Comparison of ENCODE assay signal across 36 cellular contexts in genomic region chr6:87082160-87082721, GRCh38. TPM values are rescaled to one million over a fixed set of nuclear protein-coding genes. Genes with fewer than 3 reads are reported as not detected.
DNase-seq lines count a peak whose midpoint lies in the region; ATAC-seq, FAIRE-seq and TF ChIP-seq lines count a peak whose summit lies in the region.
"Had no signal": no experiment of that assay in that cellular context is flagged by ENCODE, and none has a peak within 500 bp of the region (broad histone marks: within the 10 kb centered on the region; RNA-seq: fewer than 3 reads in every experiment).

No MANE protein-coding gene starts in this region.

- no TSS peak for BruUV-seq in GM12878 (replicated peaks; lab: Mats Ljungman, UMichigan)

- H3K4me3 ChIP-seq in GM12878 = no peak overlapping the region
- H3K4me3 ChIP-seq: adrenal gland, lung, ovary, skin epidermis, upper lobe of left lung had no signal

- TF ChIP-seq RAD21 in GM12878 (IDR thresholded peaks at IDR 0.05; ENCODE audit: insufficient read depth, low read depth, low read length) = no peak

- no peak for TF ChIP-seq POLR2A in GM12878 (IDR thresholded peaks at IDR 0.05; ENCODE audit: low read depth, low read length)

- WGBS in GM12878 (ENCODE audit: insufficient coverage, insufficient replicate concordance, low lambda C conversion rate, missing lambda C conversion rate) = 2% methylated on average over 2 of the region's 2 CpGs

- POLR2A ChIA-PET in GM12878 (lab: Charles Lee) = no interaction called here
- POLR2A ChIA-PET in naive thymus-derived CD8-positive, alpha-beta T cell (lab: Charles Lee) = no interaction called here

- peak overlapping the region; percentile 0; the same call in 1 of the 2 replicates for H3K4me2 ChIP-seq in GM12878 (ENCODE audit: control insufficient read depth, insufficient read depth)

- in situ Hi-C loops in GM12878 (cut with MboI) = no loop called here

- RAD21 ChIA-PET in GM12878 (lab: Charles Lee; ENCODE audit: unreplicated experiment) = no interaction called here

- no peak for TF ChIP-seq EP300 in GM12878 (IDR thresholded peaks at IDR 0.05; ENCODE audit: borderline replicate concordance in 1 of 2, control insufficient read depth in 1 of 2, low read depth in 2 of 2, low read length in 2 of 2)

- H3K79me2 ChIP-seq in GM12878 (ENCODE audit: control insufficient read depth, insufficient read depth, low read length) = no peaks in the 10 kb centered on the region

- peaks cover 7% of the 10 kb centered on the region for H3K4me1 ChIP-seq in GM12878 (ENCODE audit: control insufficient read depth, insufficient read depth, low read length)
- H3K4me1 ChIP-seq: adrenal gland, BE2C, upper lobe of left lung had no signal

- DNase-seq in GM12878 (ENCODE audit: low read depth, low spot score) = no peak
- DNase-seq in naive thymus-derived CD8-positive, alpha-beta T cell = no peak
- DNase-seq: ACHN; activated CD4-positive, alpha-beta memory T cell treated with anti-CD3 and anti-CD28 coated beads, Interleukin-2, amount 10 ng/mL, durations not matched to agents 7 days and 5 days; activated CD4-positive, alpha-beta T cell treated with anti-CD3 and anti-CD28 coated beads for 1 hour; activated CD8-positive, alpha-beta memory T cell treated with anti-CD3 and anti-CD28 coated beads, Interleukin-2, amount 50 U/mL, for 48 hours; activated naive CD4-positive, alpha-beta T cell treated with anti-CD3 and anti-CD28 coated beads, Interleukin-2, amount 10 ng/mL, durations not matched to agents 7 days and 5 days; adrenal gland; BE2C; CD8-positive, alpha-beta T cell; central memory CD4-positive, alpha-beta T cell; cortex of kidney; effector memory CD4-positive, alpha-beta T cell; HFFc6; hippocampal formation; KG1; NCI-H1417 treated with DMSO at 0.1 percent for 48 hours; NCI-H2029 treated with DMSO at 0.1 percent for 48 hours; NCI-H526; nephron progenitor cell; ovary; Right ventricle myocardium superior; stimulated activated naive B cell treated with anti-CD40 and anti-IgM and Interleukin-4, amounts not matched to agents 10 μg/mL and 1 μg/mL and 100 μg/mL, for 72 hours; upper lobe of left lung had no signal

- H3K36me3 ChIP-seq in GM12878 (ENCODE audit: control insufficient read depth in 2 of 2, insufficient read depth in 2 of 2, low read length in 1 of 2) = no peaks in the 10 kb centered on the region
- H3K36me3 ChIP-seq: adrenal gland, BE2C, ovary, upper lobe of left lung had no signal

- peaks cover 0 to 3% (median 0%) of the 10 kb centered on the region in 4 donors for H3K4me1 Mint-ChIP-seq in naive thymus-derived CD8-positive, alpha-beta T cell
- H3K4me1 Mint-ChIP-seq: activated naive CD4-positive, alpha-beta T cell treated with anti-CD3 and anti-CD28 coated beads, Interleukin-2, amount 10 ng/mL, durations not matched to agents 7 days and 5 days; nephron progenitor cell; stimulated activated naive B cell treated with anti-CD40 and anti-IgM and Interleukin-4, amounts not matched to agents 10 μg/mL and 1 μg/mL and 100 μg/mL, for 72 hours had no signal

- CTCF ChIA-PET in GM12878 (lab: Yijun Ruan, JAX) = interaction anchor here (1.0 to 6.1 kb wide), 6 partner anchors 11 to 311 kb away, joined by 3 to 76 read pairs (median 3); partner anchors contain the start of gene CGA

- ATAC-seq in GM18873 (IDR thresholded peaks at IDR 0.05; ENCODE audit: low FRiP score, unreplicated experiment) = peak; percentile 57
- ATAC-seq in GM21717 (IDR thresholded peaks at IDR 0.05; ENCODE audit: unreplicated experiment) = peak; percentile 64
- ATAC-seq in HG03039 (IDR thresholded peaks at IDR 0.05; ENCODE audit: unreplicated experiment) = peak; percentile 88
- peak; percentile 35; the same call in 1 of the 3 replicates for ATAC-seq in GM12878
- no peak for ATAC-seq in HG03571 (IDR thresholded peaks at IDR 0.05; ENCODE audit: unreplicated experiment)
- no peak for ATAC-seq in HG03469 (IDR thresholded peaks at IDR 0.05; ENCODE audit: unreplicated experiment)
- ATAC-seq in HG03521 (IDR thresholded peaks at IDR 0.05; ENCODE audit: unreplicated experiment) = no peak
- ATAC-seq in naive thymus-derived CD8-positive, alpha-beta T cell = no peak
- ATAC-seq: CD8-positive, alpha-beta T cell; stimulated activated naive B cell treated with anti-CD40 and anti-IgM and Interleukin-4, amounts not matched to agents 10 μg/mL and 1 μg/mL and 100 μg/mL, for 72 hours had no signal

- no peak overlapping the region for H2AFZ ChIP-seq in GM12878 (ENCODE audit: control insufficient read depth, low read depth, low read length)

- no peaks in the 10 kb centered on the region for H3K9me3 ChIP-seq in GM12878 (replicated peaks; ENCODE audit: control insufficient read depth, insufficient read depth, low read length)
- H3K9me3 ChIP-seq: adrenal gland, BE2C, ovary, upper lobe of left lung had no signal

- H3K9me3 Mint-ChIP-seq in naive thymus-derived CD8-positive, alpha-beta T cell = no peaks in the 10 kb centered on the region
- H3K9me3 Mint-ChIP-seq: activated CD4-positive, alpha-beta memory T cell treated with anti-CD3 and anti-CD28 coated beads, Interleukin-2, amount 10 ng/mL, durations not matched to agents 7 days and 5 days; activated naive CD4-positive, alpha-beta T cell treated with anti-CD3 and anti-CD28 coated beads, Interleukin-2, amount 10 ng/mL, durations not matched to agents 7 days and 5 days; CD8-positive, alpha-beta T cell; HFFc6; nephron progenitor cell; stimulated activated naive B cell treated with anti-CD40 and anti-IgM and Interleukin-4, amounts not matched to agents 10 μg/mL and 1 μg/mL and 100 μg/mL, for 72 hours had no signal

- no peak for TF ChIP-seq CTCF in GM12878 (IDR thresholded peaks at IDR 0.05 in 2 of 3, conservative IDR thresholded peaks at IDR 0.05 in 1 of 3; ENCODE audit: control insufficient read depth in 2 of 3, extremely low read depth in 1 of 3, insufficient read depth in 1 of 3, low read depth in 3 of 3, low read length in 3 of 3)

- no peak overlapping the region for H3K9ac ChIP-seq in GM12878 (ENCODE audit: control insufficient read depth, insufficient read depth, low read length)

- intact Hi-C loops in GM12878 (cut with micrococcal nuclease; ENCODE audit: unreplicated experiment) = no loop called here

- H3K27ac ChIP-seq in GM12878 (ENCODE audit: control insufficient read depth, insufficient read depth) = no peak overlapping the region
- H3K27ac ChIP-seq: adrenal gland, epithelial cell of prostate, ovary, skin epidermis, upper lobe of left lung had no signal

- SMC1A ChIA-PET in GM12878 (lab: Charles Lee; ENCODE audit: uncharacterized antibody, unreplicated experiment) = interaction anchor here (1.0 to 5.4 kb wide), 3 partner anchors 16 to 162 kb away, joined by 3 to 38 read pairs (median 3); no protein-coding TSS in a partner anchor

- H3K27ac Mint-ChIP-seq in naive thymus-derived CD8-positive, alpha-beta T cell = no peak overlapping the region
- H3K27ac Mint-ChIP-seq: activated CD4-positive, alpha-beta memory T cell treated with anti-CD3 and anti-CD28 coated beads, Interleukin-2, amount 10 ng/mL, durations not matched to agents 7 days and 5 days; activated naive CD4-positive, alpha-beta T cell treated with anti-CD3 and anti-CD28 coated beads, Interleukin-2, amount 10 ng/mL, durations not matched to agents 7 days and 5 days; CD8-positive, alpha-beta T cell; HFFc6; nephron progenitor cell; stimulated activated naive B cell treated with anti-CD40 and anti-IgM and Interleukin-4, amounts not matched to agents 10 μg/mL and 1 μg/mL and 100 μg/mL, for 72 hours had no signal

- FAIRE-seq in GM12878 (lab: Jason Lieb, UNC) = no peak
- FAIRE-seq: H1 had no signal

- no peak overlapping the region for H3K4me3 Mint-ChIP-seq in naive thymus-derived CD8-positive, alpha-beta T cell
- H3K4me3 Mint-ChIP-seq: activated CD4-positive, alpha-beta memory T cell treated with anti-CD3 and anti-CD28 coated beads, Interleukin-2, amount 10 ng/mL, durations not matched to agents 7 days and 5 days; activated naive CD4-positive, alpha-beta T cell treated with anti-CD3 and anti-CD28 coated beads, Interleukin-2, amount 10 ng/mL, durations not matched to agents 7 days and 5 days; CD8-positive, alpha-beta T cell; HFFc6; nephron progenitor cell; stimulated activated naive B cell treated with anti-CD40 and anti-IgM and Interleukin-4, amounts not matched to agents 10 μg/mL and 1 μg/mL and 100 μg/mL, for 72 hours had no signal

- no peaks in the 10 kb centered on the region for H3K27me3 ChIP-seq in GM12878 (replicated peaks in 1 of 2; ENCODE audit: control insufficient read depth in 2 of 2, insufficient read depth in 2 of 2, low read length in 1 of 2)
- H3K27me3 ChIP-seq: BE2C, ovary, upper lobe of left lung had no signal

- H4K20me1 ChIP-seq in GM12878 (ENCODE audit: control insufficient read depth, insufficient read depth) = no peaks in the 10 kb centered on the region

- H3K36me3 Mint-ChIP-seq in naive thymus-derived CD8-positive, alpha-beta T cell = no peaks in the 10 kb centered on the region
- H3K36me3 Mint-ChIP-seq: activated naive CD4-positive, alpha-beta T cell treated with anti-CD3 and anti-CD28 coated beads, Interleukin-2, amount 10 ng/mL, durations not matched to agents 7 days and 5 days; CD8-positive, alpha-beta T cell; stimulated activated naive B cell treated with anti-CD40 and anti-IgM and Interleukin-4, amounts not matched to agents 10 μg/mL and 1 μg/mL and 100 μg/mL, for 72 hours had no signal

- H3K27me3 Mint-ChIP-seq in naive thymus-derived CD8-positive, alpha-beta T cell = peaks cover 12 to 39% (median 19%) of the 10 kb centered on the region in 5 donors

TF ChIP-seq in GM12878, 131 proteins besides CTCF, POLR2A, EP300 and RAD21:
- no peak for TF ChIP-seq MTA2 (IDR thresholded peaks at IDR 0.05; ENCODE audit: low read depth)
- peak; percentile 64 for TF ChIP-seq JUNB (IDR thresholded peaks at IDR 0.05)

RNA-seq across cellular contexts. Expression of gene CGA, which starts 12.7 kb away (rescaled TPM):
- not detected in 2 replicates for total RNA-seq in GM12878 (2013; cell fraction: nucleolus; rRNA removed)
- total RNA-seq in GM12878 (2014; rRNA removed) = not detected in 2 replicates
- total RNA-seq in GM12878 (2014; rRNA removed; fragmentation: Illumina TruSeq; extraction: Trizol) = not detected in 2 replicates
- total RNA-seq in GM12878 (2021) = not detected in 2 replicates
- polyA plus RNA-seq in GM12878 (2011; ENCODE audit: low read depth) = not detected
- 0.11 and 0.26 TPM in 2 replicates for polyA plus RNA-seq in GM12878 (2011; rRNA removed)
- polyA plus RNA-seq in GM12878 (2011; cell fraction: cytosol; rRNA removed) = 0.09 and 0.12 TPM in 2 replicates
- not detected in 2 replicates for polyA plus RNA-seq in GM12878 (2011; cell fraction: nucleus; rRNA removed)
- polyA plus RNA-seq in GM12878 (2012) = not detected in 2 replicates
- polyA plus RNA-seq in GM12878 (2014; fragmentation: Illumina TruSeq; extraction: Trizol) = 0.10 TPM in 1 of 2 replicates, not detected in the other
- polyA plus RNA-seq in GM12878 (2014; fragmentation: Nextera tagmentation; extraction: Ambion mirVana) = under 1 TPM; 0.13 to 0.27 TPM
- polyA plus RNA-seq in GM12878 (2014; rRNA removed) = not detected in 2 replicates
- not detected for polyA plus RNA-seq in GM12878 (2016; fragmentation: Nextera tagmentation; extraction: Ambion mirVana)
- polyA minus RNA-seq in GM12878 (2011; rRNA and poly(A)+ RNA removed) = not detected in 2 replicates
- polyA minus RNA-seq in GM12878 (2011; cell fraction: cytosol; rRNA and poly(A)+ RNA removed) = 18.8 and 25.4 TPM in 2 replicates
- polyA minus RNA-seq in GM12878 (2011; cell fraction: nucleus; rRNA and poly(A)+ RNA removed) = 0.85 and 5.6 TPM in 2 replicates
- not detected for total RNA-seq in naive thymus-derived CD8-positive, alpha-beta T cell
- polyA plus RNA-seq in naive thymus-derived CD8-positive, alpha-beta T cell = not detected
- total RNA-seq: activated CD4-positive, alpha-beta memory T cell treated with anti-CD3 and anti-CD28 coated beads, Interleukin-2, amount 10 ng/mL, durations not matched to agents 7 days and 5 days; CD8-positive, alpha-beta T cell; H1; lung; ovary; renal cortical epithelial cell; Right ventricle myocardium superior; T-helper 2 cell treated with Interferon-gamma antibody and Interleukin-4, amounts not matched to agents 100 ng/mL and 5 ng/mL, for 36 hours; upper lobe of left lung had no signal
- polyA plus RNA-seq: H1, lung, ovary had no signal

Comparison
In these comparisons a context has a peak if more than half of its experiments do, and no peak if none do; other contexts are left out.
1. ATAC-seq: peak in GM18873 (single experiment), GM21717 (single experiment), HG03039 (single experiment) and GM12878 (single experiment); none in HG03571 (single experiment), HG03469 (single experiment), HG03521 (single experiment) and naive thymus-derived CD8-positive, alpha-beta T cell (0 of 2).